Comparison of ENCODE assay signal across 1 cellular context in genomic region chr7:65496697-65497096, GRCh38.
TF ChIP-seq lines count a peak whose summit lies in the region.

No MANE protein-coding gene starts in this region.

TF ChIP-seq in HepG2, 621 proteins besides CTCF, POLR2A, EP300 and RAD21 (continued from another document):
- TF ChIP-seq SAP130 (CRISPR knock-in tag; IDR thresholded peaks at IDR 0.05; ENCODE audit: low read depth): peak; percentile 27; the same call in 1 of the 2 replicates
- TF ChIP-seq FOXA3 (CRISPR knock-in tag; IDR thresholded peaks at IDR 0.05): peak; percentile 46
- TF ChIP-seq ARID5B (CRISPR knock-in tag; IDR thresholded peaks at IDR 0.05): peak; percentile 66
- TF ChIP-seq PAXIP1 (CRISPR knock-in tag; conservative IDR thresholded peaks at IDR 0.05): 0 out of 2 replicates have a peak, but pooled peaks have one; percentile 22
- peak; percentile 31; the same call in 1 of the 2 replicates for TF ChIP-seq ARID3A (IDR thresholded peaks at IDR 0.05; ENCODE audit: low read depth, low read length)
- TF ChIP-seq THAP11 (CRISPR knock-in tag; IDR thresholded peaks at IDR 0.05): 0 out of 2 replicates have a peak, but pooled peaks have one; percentile 12
